Comparison of ENCODE assay signal across 28 cellular contexts in genomic region chr1:240905225-240905765, GRCh38.
"Had no signal": no experiment of that assay in that cellular context is flagged by ENCODE, and none has a peak within 500 bp of the region (broad histone marks: within the 10 kb centered on the region; RNA-seq: fewer than 3 reads in every experiment).

No MANE protein-coding gene starts in this region.

- DNase-seq: colonic mucosa; cortex of kidney; effector CD8-positive, alpha-beta T cell; effector memory CD8-positive, alpha-beta T cell; endodermal cell; erythroblast; esophagus squamous epithelium; foreskin fibroblast; foreskin melanocyte; gastrocnemius medialis; glutamatergic neuron; heart right ventricle; hippocampal formation; immature natural killer cell; islet precursor cell; kidney; kidney glomerular epithelial cell; left cardiac atrium; left lung; left ventricle myocardium superior; lower lobe of right lung; mesenchymal stem cell; mucosa of descending colon; naive B cell; naive thymus-derived CD8-positive, alpha-beta T cell had no signal

- H3K27me3 ChIP-seq: colonic mucosa, esophagus squamous epithelium, gastrocnemius medialis, heart right ventricle, left lung had no signal

- H3K4me1 ChIP-seq: colonic mucosa, esophagus squamous epithelium, gastrocnemius medialis, heart right ventricle, left lung, lower lobe of right lung had no signal

- H3K36me3 ChIP-seq: colonic mucosa, esophagus squamous epithelium, gastrocnemius medialis, heart right ventricle, left lung, lower lobe of right lung had no signal

- ATAC-seq: effector memory CD8-positive, alpha-beta T cell; esophagus mucosa; gastrocnemius medialis; heart right ventricle; left cardiac atrium; left lung; left ventricle myocardium superior; lower lobe of right lung; mucosa of descending colon; naive thymus-derived CD8-positive, alpha-beta T cell had no signal

- H3K27ac ChIP-seq: colonic mucosa, epithelial cell of prostate, esophagus squamous epithelium, gastrocnemius medialis, heart right ventricle, left lung, lower lobe of right lung had no signal

- H3K9me3 ChIP-seq: colonic mucosa, gastrocnemius medialis, lower lobe of right lung, mucosa of descending colon had no signal

- H3K4me3 ChIP-seq: colonic mucosa, esophagus squamous epithelium, gastrocnemius medialis, heart right ventricle, left lung, lower lobe of right lung, mucosa of descending colon had no signal

- FAIRE-seq: endometrium, kidney had no signal
